1 cellular context compared by ENCODE assay signal in the genomic region with DNA sequence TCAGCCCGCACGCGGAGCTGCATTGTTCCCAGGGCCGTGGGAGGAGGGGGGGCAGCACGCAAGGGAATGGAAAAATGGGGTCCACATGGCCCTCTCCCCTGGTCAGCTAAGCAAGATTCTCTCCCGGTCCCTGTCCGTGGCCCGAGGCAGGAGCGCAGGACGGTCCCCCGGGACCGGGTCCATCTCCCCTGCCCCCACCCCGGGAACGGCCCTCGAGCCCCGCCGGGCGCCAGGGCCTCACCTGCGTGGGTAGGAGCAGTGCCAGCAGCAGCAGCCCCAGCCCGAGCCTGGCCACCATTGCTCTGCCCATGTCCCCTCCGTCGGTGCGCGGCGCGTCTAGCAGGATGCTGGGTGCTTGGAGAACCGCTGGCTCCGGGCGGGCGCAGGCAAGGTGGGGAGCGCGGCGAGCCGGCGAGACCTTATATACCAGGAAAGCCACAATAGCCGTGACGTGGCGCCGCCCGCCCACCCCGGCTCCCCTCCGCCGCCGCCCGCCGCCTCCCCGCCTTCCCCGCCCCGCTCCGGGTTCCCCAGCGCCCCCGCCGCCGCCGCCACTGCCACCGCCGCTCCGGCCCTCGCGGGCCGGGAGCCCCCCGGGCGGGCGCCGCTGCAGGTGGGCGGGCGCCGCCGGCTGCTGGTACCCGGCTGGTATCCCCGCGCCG.
TF ChIP-seq lines count a peak whose summit lies in the region.

A gene with protein sequence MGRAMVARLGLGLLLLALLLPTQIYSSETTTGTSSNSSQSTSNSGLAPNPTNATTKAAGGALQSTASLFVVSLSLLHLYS (minus strand): TSS at position 393 of the 662 bp plus-strand sequence. CDS start 83 bp downstream, at position 310.

TF ChIP-seq in IMR-90, 13 proteins besides CTCF, POLR2A, EP300 and RAD21 (continued from another document):
- TF ChIP-seq, protein P1, sequence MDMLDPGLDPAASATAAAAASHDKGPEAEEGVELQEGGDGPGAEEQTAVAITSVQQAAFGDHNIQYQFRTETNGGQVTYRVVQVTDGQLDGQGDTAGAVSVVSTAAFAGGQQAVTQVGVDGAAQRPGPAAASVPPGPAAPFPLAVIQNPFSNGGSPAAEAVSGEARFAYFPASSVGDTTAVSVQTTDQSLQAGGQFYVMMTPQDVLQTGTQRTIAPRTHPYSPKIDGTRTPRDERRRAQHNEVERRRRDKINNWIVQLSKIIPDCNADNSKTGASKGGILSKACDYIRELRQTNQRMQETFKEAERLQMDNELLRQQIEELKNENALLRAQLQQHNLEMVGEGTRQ (IDR thresholded peaks at IDR 0.05; ENCODE audit: low read depth, low read length) = no peak
- no peak for TF ChIP-seq RCOR1 (IDR thresholded peaks at IDR 0.05; ENCODE audit: insufficient replicate concordance, low read length)
- TF ChIP-seq CEBPB (IDR thresholded peaks at IDR 0.05; ENCODE audit: low read depth, low read length) = no peak
- TF ChIP-seq BHLHE40 (IDR thresholded peaks at IDR 0.05; ENCODE audit: low read depth, low read length) = no peak
- no peak for TF ChIP-seq CHD1 (IDR thresholded peaks at IDR 0.05; ENCODE audit: low read depth, low read length)
- no peak for TF ChIP-seq MAZ (IDR thresholded peaks at IDR 0.05; ENCODE audit: borderline replicate concordance, low read depth, low read length)
- no peak for TF ChIP-seq FOS (IDR thresholded peaks at IDR 0.05; ENCODE audit: low read depth, low read length)
- no peak for TF ChIP-seq NFE2L2 (IDR thresholded peaks at IDR 0.05; ENCODE audit: low read depth, low read length)
- TF ChIP-seq, protein P2, sequence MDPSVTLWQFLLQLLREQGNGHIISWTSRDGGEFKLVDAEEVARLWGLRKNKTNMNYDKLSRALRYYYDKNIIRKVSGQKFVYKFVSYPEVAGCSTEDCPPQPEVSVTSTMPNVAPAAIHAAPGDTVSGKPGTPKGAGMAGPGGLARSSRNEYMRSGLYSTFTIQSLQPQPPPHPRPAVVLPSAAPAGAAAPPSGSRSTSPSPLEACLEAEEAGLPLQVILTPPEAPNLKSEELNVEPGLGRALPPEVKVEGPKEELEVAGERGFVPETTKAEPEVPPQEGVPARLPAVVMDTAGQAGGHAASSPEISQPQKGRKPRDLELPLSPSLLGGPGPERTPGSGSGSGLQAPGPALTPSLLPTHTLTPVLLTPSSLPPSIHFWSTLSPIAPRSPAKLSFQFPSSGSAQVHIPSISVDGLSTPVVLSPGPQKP (IDR thresholded peaks at IDR 0.05; ENCODE audit: borderline replicate concordance, low read depth, low read length) = no peak
- no peak for TF ChIP-seq RFX5 (IDR thresholded peaks at IDR 0.05; ENCODE audit: low read depth, low read length)
- no peak for TF ChIP-seq MXI1 (IDR thresholded peaks at IDR 0.05; ENCODE audit: borderline replicate concordance, low read depth, low read length)
- no peak for TF ChIP-seq MAFK (IDR thresholded peaks at IDR 0.05; ENCODE audit: low read depth, low read length)
TF ChIP-seq in IMR-90: peak in this region for 0.
